ENCODE assay signal across 15 cellular contexts in genomic region chr4:141705048-141705746, GRCh38.
DNase-seq lines count a peak whose midpoint lies in the region; ATAC-seq lines count a peak whose summit lies in the region.
"Had no signal": no experiment of that assay in that cellular context is flagged by ENCODE, and none has a peak within 500 bp of the region (broad histone marks: within the 10 kb centered on the region; RNA-seq: fewer than 3 reads in every experiment).

No MANE protein-coding gene starts in this region.

- ATAC-seq in GM18519 (IDR thresholded peaks at IDR 0.05; ENCODE audit: low FRiP score, unreplicated experiment) (peak; percentile 79), GM21528 (IDR thresholded peaks at IDR 0.05; ENCODE audit: low FRiP score, unreplicated experiment) (peak; percentile 69), HG03095 (IDR thresholded peaks at IDR 0.05; ENCODE audit: unreplicated experiment) (peak; percentile 77)
- no peak for ATAC-seq in effector memory CD8-positive, alpha-beta T cell (replicated peaks)
- ATAC-seq: foreskin keratinocyte had no signal

- peaks cover 24 to 31% of the 10 kb centered on the region in 2 donors for H3K4me1 Mint-ChIP-seq in effector memory CD8-positive, alpha-beta T cell (ENCODE audit: low read depth in 2 of 2)

- no peaks in the 10 kb centered on the region for H3K9me3 Mint-ChIP-seq in effector memory CD8-positive, alpha-beta T cell

- no peak for DNase-seq in effector memory CD8-positive, alpha-beta T cell
- DNase-seq in NCI-H2107 (lab: John Stamatoyannopoulos, UW), result no peak
- no peak for DNase-seq in NCI-H2171 treated with DMSO at 0.1 percent for 48 hours (lab: John Stamatoyannopoulos, UW)
- DNase-seq in NCI-H446 (lab: John Stamatoyannopoulos, UW), result no peak
- DNase-seq in 8988T, result no peak
- DNase-seq: activated naive CD4-positive, alpha-beta T cell; CD4-positive, alpha-beta T cell; foreskin keratinocyte; left ventricle myocardium inferior; NCI-H1930; nucleus accumbens; testis had no signal

- H3K27ac Mint-ChIP-seq in effector memory CD8-positive, alpha-beta T cell, result peak overlapping the region; percentile 3 to 13
- H3K27ac Mint-ChIP-seq: CD4-positive, alpha-beta T cell had no signal

- H3K4me3 Mint-ChIP-seq in effector memory CD8-positive, alpha-beta T cell, result no peak overlapping the region
- H3K4me3 Mint-ChIP-seq: CD4-positive, alpha-beta T cell had no signal

- H3K27me3 Mint-ChIP-seq in effector memory CD8-positive, alpha-beta T cell, result no peaks in the 10 kb centered on the region
- H3K27me3 Mint-ChIP-seq: CD4-positive, alpha-beta T cell had no signal

- no peaks in the 10 kb centered on the region for H3K36me3 Mint-ChIP-seq in effector memory CD8-positive, alpha-beta T cell (ENCODE audit: insufficient read depth)
